Comparison of ENCODE assay signal across 1 cellular context in the genomic region with DNA sequence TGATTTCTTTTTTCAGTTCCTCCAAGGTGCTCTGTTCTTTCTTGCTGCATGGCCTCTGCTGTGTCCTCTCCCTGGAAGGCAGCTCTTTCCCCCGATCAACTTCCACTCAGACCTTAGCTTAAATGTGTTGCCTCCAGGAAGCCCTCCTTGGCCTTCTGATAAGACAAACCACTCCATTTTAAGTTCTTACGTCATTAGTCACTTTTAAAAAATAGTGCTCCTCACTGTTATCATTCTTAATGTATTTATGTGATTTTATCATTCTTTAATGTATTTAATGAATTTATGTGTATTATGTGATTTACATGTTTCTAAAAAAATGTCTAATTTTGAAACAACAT.
TF ChIP-seq lines count a peak whose summit lies in the region.

No MANE protein-coding gene starts in this region.

TF ChIP-seq in HCT116, 20 proteins besides CTCF, POLR2A, EP300 and RAD21 (continued from another document):
- TF ChIP-seq, protein P1, sequence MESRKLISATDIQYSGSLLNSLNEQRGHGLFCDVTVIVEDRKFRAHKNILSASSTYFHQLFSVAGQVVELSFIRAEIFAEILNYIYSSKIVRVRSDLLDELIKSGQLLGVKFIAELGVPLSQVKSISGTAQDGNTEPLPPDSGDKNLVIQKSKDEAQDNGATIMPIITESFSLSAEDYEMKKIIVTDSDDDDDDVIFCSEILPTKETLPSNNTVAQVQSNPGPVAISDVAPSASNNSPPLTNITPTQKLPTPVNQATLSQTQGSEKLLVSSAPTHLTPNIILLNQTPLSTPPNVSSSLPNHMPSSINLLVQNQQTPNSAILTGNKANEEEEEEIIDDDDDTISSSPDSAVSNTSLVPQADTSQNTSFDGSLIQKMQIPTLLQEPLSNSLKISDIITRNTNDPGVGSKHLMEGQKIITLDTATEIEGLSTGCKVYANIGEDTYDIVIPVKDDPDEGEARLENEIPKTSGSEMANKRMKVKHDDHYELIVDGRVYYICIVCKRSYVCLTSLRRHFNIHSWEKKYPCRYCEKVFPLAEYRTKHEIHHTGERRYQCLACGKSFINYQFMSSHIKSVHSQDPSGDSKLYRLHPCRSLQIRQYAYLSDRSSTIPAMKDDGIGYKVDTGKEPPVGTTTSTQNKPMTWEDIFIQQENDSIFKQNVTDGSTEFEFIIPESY (IDR thresholded peaks at IDR 0.05; ENCODE audit: extremely low read depth, insufficient replicate concordance, low read length), result no peak
- TF ChIP-seq ZFX (IDR thresholded peaks at IDR 0.05) (no peak), FOSL1 (IDR thresholded peaks at IDR 0.05; ENCODE audit: low read depth) (no peak), REST (IDR thresholded peaks at IDR 0.05; ENCODE audit: low read depth) (no peak), CBX3 (IDR thresholded peaks at IDR 0.05; ENCODE audit: low read depth) (no peak)
